In genomic region chr4:72505314-72505744, GRCh38 we compare ENCODE assay signal across 8 cellular contexts.
A peak's percentile ranks its signal among the peaks of the same experiment; 100 is the strongest.
DNase-seq lines count a peak whose midpoint lies in the region; TF ChIP-seq lines count a peak whose summit lies in the region.

No MANE protein-coding gene starts in this region.

- H3K36me3 ChIP-seq in HAP-1 (replicated peaks) (no peaks in the 10 kb centered on the region), MG63 (no peaks in the 10 kb centered on the region), thyroid gland (no peaks in the 10 kb centered on the region)
- H3K36me3 ChIP-seq in effector memory CD4-positive, alpha-beta T cell (ENCODE audit: control insufficient read depth, insufficient read depth, low read length): no peaks in the 10 kb centered on the region

- H3K4me1 ChIP-seq in HAP-1 (no peaks in the 10 kb centered on the region), thyroid gland (no peaks in the 10 kb centered on the region)
- no peaks in the 10 kb centered on the region for H3K4me1 ChIP-seq in effector memory CD4-positive, alpha-beta T cell (ENCODE audit: control insufficient read depth, insufficient read depth, low read length, poor library complexity, severe bottlenecking)

- H3K9me3 ChIP-seq in HAP-1 (no peaks in the 10 kb centered on the region), MG63 (peaks cover 7% of the 10 kb centered on the region), thyroid gland (no peaks in the 10 kb centered on the region)
- H3K9me3 ChIP-seq in effector memory CD4-positive, alpha-beta T cell (ENCODE audit: control insufficient read depth, low read length): no peaks in the 10 kb centered on the region

- no peak overlapping the region for H3K4me3 ChIP-seq in HAP-1
- H3K4me3 ChIP-seq in MG63: no peak overlapping the region
- no peak overlapping the region for H3K4me3 ChIP-seq in astrocyte of the cerebellum (ENCODE audit: low read depth, low read length)
- H3K4me3 ChIP-seq in thyroid gland (replicated peaks in 1 of 3): no peak overlapping the region
- no peak overlapping the region for H3K4me3 ChIP-seq in effector memory CD4-positive, alpha-beta T cell (ENCODE audit: insufficient read depth, low read depth, low read length, poor library complexity, severe bottlenecking)

- peak; percentile 90 for TF ChIP-seq CTCF in astrocyte of the cerebellum (IDR thresholded peaks at IDR 0.05; ENCODE audit: low read depth, low read length, missing control alignments)
- TF ChIP-seq CTCF in thyroid gland (IDR thresholded peaks at IDR 0.05): peak; percentile 26 to 77 (median 69)

- peak; percentile 31 to 39 for DNase-seq in NOMO-1 (lab: John Stamatoyannopoulos, UW; ENCODE audit: unreplicated experiment in 2 of 2)
- DNase-seq in NOMO-1 treated with dmso at 0.1 percent for 144 hours (lab: John Stamatoyannopoulos, UW; ENCODE audit: unreplicated experiment): no peak
- peak; percentile 55 to 56 for DNase-seq in HAP-1 (ENCODE audit: low spot score in 2 of 2)
- DNase-seq in MG63: peak; percentile 9
- DNase-seq in astrocyte of the cerebellum (ENCODE audit: low read depth): no peak
- DNase-seq in iPS-NIHi7 (ENCODE audit: extremely low spot score): peak; percentile 77
- peak; percentile 13 to 23 for DNase-seq in thyroid gland
- DNase-seq in effector memory CD4-positive, alpha-beta T cell: no peak

- TF ChIP-seq POLR2A in thyroid gland (IDR thresholded peaks at IDR 0.05): no peak

- no peak overlapping the region for H3K27ac ChIP-seq in thyroid gland
- H3K27ac ChIP-seq in effector memory CD4-positive, alpha-beta T cell (ENCODE audit: insufficient read depth, low read length, poor library complexity, severe bottlenecking): no peak overlapping the region

- no peaks in the 10 kb centered on the region for H3K27me3 ChIP-seq in HAP-1 (ENCODE audit: low read depth)
- H3K27me3 ChIP-seq in MG63: no peaks in the 10 kb centered on the region
- no peaks in the 10 kb centered on the region for H3K27me3 ChIP-seq in thyroid gland
- no peaks in the 10 kb centered on the region for H3K27me3 ChIP-seq in effector memory CD4-positive, alpha-beta T cell (replicated peaks; ENCODE audit: control insufficient read depth, insufficient read depth, low read length, poor library complexity, severe bottlenecking)

- 10 to 19% methylated on average over 3 of the region's 3 CpGs for WGBS in thyroid gland, 2 donors

- intact Hi-C loops in thyroid gland (cut with DNase I): loop anchor here (10.0 kb wide), 1 partner anchor 509 kb away; no protein-coding TSS in a partner anchor

- in situ Hi-C loops in HAP-1 (cut with MboI; ENCODE audit: low sequenced_read_pairs) (loop anchor here (25.0 kb wide), 1 partner anchor 507 kb away; no protein-coding TSS in a partner anchor), astrocyte of the cerebellum (cut with HindIII; ENCODE audit: low sequenced_read_pairs) (no loop called here)

Comparison
In these comparisons a context has a peak if more than half of its experiments do, and no peak if none do; other contexts are left out.
1. DNase-seq: peak in NOMO-1 (2 of 2), HAP-1 (2 of 2), MG63 (single experiment), iPS-NIHi7 (single experiment) and thyroid gland (2 of 2); none in NOMO-1 treated with dmso at 0.1 percent for 144 hours (single experiment), astrocyte of the cerebellum (single experiment) and effector memory CD4-positive, alpha-beta T cell (0 of 3).